8 cellular contexts compared by ENCODE assay signal in the genomic region with DNA sequence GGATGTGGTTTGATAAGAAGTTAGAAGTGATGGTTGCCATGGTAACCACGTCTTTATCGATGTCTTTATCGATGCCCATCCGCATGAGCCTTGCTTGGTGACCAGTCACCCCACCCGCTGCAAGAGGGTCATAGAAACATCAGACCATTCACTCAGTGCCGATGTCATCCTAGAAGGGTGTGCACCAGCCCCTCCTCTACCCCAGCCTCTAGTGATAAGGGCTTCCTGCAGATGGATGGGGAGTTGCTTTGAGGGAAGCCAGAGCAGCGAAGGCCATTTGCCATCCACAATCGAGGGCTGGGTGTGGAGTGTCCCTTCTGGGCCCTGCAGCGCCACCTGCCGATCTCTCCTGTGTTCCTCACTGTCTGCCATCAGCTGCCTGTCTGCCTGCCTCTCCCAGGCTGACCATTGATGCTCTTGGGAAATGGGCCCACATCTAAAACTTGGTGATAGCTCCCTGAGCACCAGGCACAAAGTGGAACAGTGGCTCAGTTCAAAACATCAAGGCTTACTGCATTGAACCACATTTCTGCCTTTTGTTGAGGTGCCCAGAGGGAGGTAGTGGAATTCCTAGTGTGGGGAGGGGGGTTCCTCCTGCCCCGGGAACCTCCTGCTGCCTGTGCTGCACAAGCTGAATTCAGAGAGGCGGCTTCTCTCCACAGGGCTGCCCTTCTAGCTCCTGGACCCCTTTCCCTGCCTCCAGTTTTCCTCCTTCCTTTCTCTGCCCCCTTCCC. TPM values are rescaled to one million over a fixed set of nuclear protein-coding genes. Genes with fewer than 3 reads are reported as not detected.
DNase-seq lines count a peak whose midpoint lies in the region; ATAC-seq and TF ChIP-seq lines count a peak whose summit lies in the region.

No MANE protein-coding gene starts in this region.

- peaks cover 0 to 5% of the 10 kb centered on the region in 2 donors for H3K4me1 Mint-ChIP-seq in natural killer cell

- no peaks in the 10 kb centered on the region for H3K36me3 Mint-ChIP-seq in natural killer cell

- H3K9me3 ChIP-seq in Peyer's patch: no peaks in the 10 kb centered on the region

- ATAC-seq in HG03354 (IDR thresholded peaks at IDR 0.05; ENCODE audit: poor library complexity, severe bottlenecking, unreplicated experiment): peak; percentile 59
- peak in 2 of 3 donors; percentile 36 to 59 for ATAC-seq in natural killer cell
- ATAC-seq in GM18498 (IDR thresholded peaks at IDR 0.05; ENCODE audit: unreplicated experiment): no peak

- H3K36me3 ChIP-seq in Peyer's patch: no peaks in the 10 kb centered on the region

- peak; percentile 75 for DNase-seq in NCI-H82 (lab: John Stamatoyannopoulos, UW)
- no peak for DNase-seq in NCI-H82 treated with DMSO at 0.1 percent for 48 hours (lab: John Stamatoyannopoulos, UW; ENCODE audit: unreplicated experiment)
- peak in 2 of 3 donors; percentile 54 to 62 for DNase-seq in Peyer's patch
- DNase-seq in choroid plexus epithelial cell (ENCODE audit: low read depth): peak; percentile 59
- DNase-seq in natural killer cell: no peak
- no peak for DNase-seq in ureter (ENCODE audit: low spot score)

- no peak overlapping the region for H3K27ac ChIP-seq in Peyer's patch

- H3K4me1 ChIP-seq in Peyer's patch: no peaks in the 10 kb centered on the region

- no peak for TF ChIP-seq POLR2A in Peyer's patch (IDR thresholded peaks at IDR 0.05)

- no peaks in the 10 kb centered on the region for H3K27me3 ChIP-seq in Peyer's patch

- no peaks in the 10 kb centered on the region for H3K9me3 Mint-ChIP-seq in natural killer cell

- H3K4me3 Mint-ChIP-seq in natural killer cell: no peak overlapping the region

- H3K27ac Mint-ChIP-seq in natural killer cell: no peak overlapping the region

- peaks cover 7 to 16% of the 10 kb centered on the region in 2 donors for H3K27me3 Mint-ChIP-seq in natural killer cell (ENCODE audit: low read depth in 2 of 2)

- TF ChIP-seq CTCF in Peyer's patch (IDR thresholded peaks at IDR 0.05) (peak in 3 of 6 experiments; percentile 18 to 30 (median 30)), choroid plexus epithelial cell (conservative IDR thresholded peaks at IDR 0.05; ENCODE audit: low read depth, low read length) (peak; percentile 77), natural killer cell (IDR thresholded peaks at IDR 0.05) (no peak)

- H3K4me3 ChIP-seq in Peyer's patch: no peak overlapping the region
- H3K4me3 ChIP-seq in choroid plexus epithelial cell (ENCODE audit: low read depth, low read length): no peak overlapping the region

- intact Hi-C loops in natural killer cell (cut with micrococcal nuclease): no loop called here

RNA-seq across cellular contexts. Expression of a gene that starts 8.9 kb away (rescaled TPM):
- total RNA-seq in Peyer's patch: 1 to 10 TPM in 3 of 4 donors, not detected in 1; 2.3 to 5.5 (median 3.6) TPM
- not detected for total RNA-seq in natural killer cell
- total RNA-seq in ureter: 0.89 TPM

Comparison
In these comparisons a context has a peak if more than half of its experiments do, and no peak if none do; other contexts are left out.
1. DNase-seq: peak in NCI-H82 (single experiment), Peyer's patch (2 of 3) and choroid plexus epithelial cell (single experiment); none in NCI-H82 treated with DMSO at 0.1 percent for 48 hours (single experiment), natural killer cell (single experiment) and ureter (single experiment).